8 cellular contexts compared by ENCODE assay signal in the genomic region with DNA sequence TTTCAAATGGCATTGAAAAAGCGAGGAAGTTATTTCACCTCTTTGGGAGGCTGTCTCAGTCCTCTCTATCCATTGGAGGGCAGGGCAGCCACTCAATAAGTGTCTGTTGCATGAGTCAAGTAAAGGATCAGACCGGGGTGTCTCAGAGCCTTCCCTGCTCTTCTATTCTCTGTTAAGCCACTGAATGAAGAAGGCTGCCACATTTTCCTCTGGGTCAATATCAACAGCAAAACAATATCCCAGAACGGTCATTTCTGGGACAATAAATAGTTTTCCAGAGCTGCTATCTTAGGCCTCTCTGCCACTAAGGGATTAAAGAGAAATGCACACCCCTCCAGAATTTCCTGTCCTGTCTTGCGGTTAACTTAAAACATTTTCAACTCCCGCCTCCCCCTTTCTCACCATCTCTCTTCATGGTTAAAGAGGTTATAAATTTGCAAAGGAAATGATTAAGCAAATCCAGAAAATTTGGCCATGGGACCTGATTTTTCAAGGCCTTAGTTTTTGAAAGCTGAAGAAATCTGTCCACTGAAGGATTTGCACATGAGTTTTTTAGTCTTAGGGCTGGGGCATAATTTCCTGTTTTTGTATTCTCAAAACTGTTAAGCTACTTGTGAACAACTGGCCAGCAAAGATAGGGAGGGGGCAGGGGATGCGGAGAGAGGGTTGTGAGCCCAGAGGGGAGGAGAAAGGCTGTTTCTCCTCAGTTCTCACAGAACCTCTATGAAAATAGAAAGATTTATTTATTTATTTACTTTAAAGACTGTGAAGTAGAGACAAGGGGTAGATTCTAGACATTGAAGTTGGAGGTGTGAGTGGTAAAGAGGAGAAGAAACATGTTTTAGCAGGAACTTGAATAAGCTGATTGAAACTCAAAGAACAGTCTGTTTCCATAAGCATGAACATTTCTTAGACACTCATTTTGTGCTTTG.
A peak's percentile ranks its signal among the peaks of the same experiment; 100 is the strongest.
DNase-seq lines count a peak whose midpoint lies in the region; ATAC-seq lines count a peak whose summit lies in the region.

No MANE protein-coding gene starts in this region.

- CTCF ChIA-PET in activated CD8-positive, alpha-beta T cell treated with anti-CD3 and anti-CD28 coated beads, Interleukin-2, amount 10 ng/mL, durations not matched to agents 7 days and 5 days (lab: Charles Lee) = interaction anchor here (0.8 to 8.3 kb wide), 19 partner anchors 8 to 387 kb away, joined by 3 to 80 read pairs (median 4); no protein-coding TSS in a partner anchor

- H3K9ac ChIP-seq in HUES6 (ENCODE audit: low read length) = no peak overlapping the region

- no peak for DNase-seq in Right ventricle myocardium inferior (ENCODE audit: missing footprints)
- DNase-seq in cardiac septum (ENCODE audit: low spot score) = no peak
- DNase-seq in activated CD8-positive, alpha-beta T cell treated with anti-CD3 and anti-CD28 coated beads, Interleukin-2, amount 10 ng/mL, durations not matched to agents 7 days and 5 days = peak; percentile 40
- DNase-seq in right cardiac atrium = peak; percentile 60 to 69 (median 65)
- peak in 1 of 2 donors; percentile 38 for DNase-seq in stimulated activated naive CD8-positive, alpha-beta T cell treated with anti-CD3 and anti-CD28 coated beads, Interleukin-15, amount 100 ng/mL, for 72 hours
- DNase-seq in NCI-H2029 (lab: John Stamatoyannopoulos, UW) = no peak
- no peak for DNase-seq in NCI-H446 treated with DMSO at 0.1 percent for 48 hours (lab: John Stamatoyannopoulos, UW)

- H3K36me3 ChIP-seq in HUES6 (ENCODE audit: control insufficient read depth, insufficient read depth, low read length) = no peaks in the 10 kb centered on the region

- H3K4me1 Mint-ChIP-seq in activated CD8-positive, alpha-beta T cell treated with anti-CD3 and anti-CD28 coated beads, Interleukin-2, amount 10 ng/mL, durations not matched to agents 7 days and 5 days (ENCODE audit: low read depth) = peaks cover 62% of the 10 kb centered on the region
- peaks cover 77% of the 10 kb centered on the region for H3K4me1 Mint-ChIP-seq in stimulated activated naive CD8-positive, alpha-beta T cell treated with anti-CD3 and anti-CD28 coated beads, Interleukin-15, amount 100 ng/mL, for 72 hours

- H3K9me3 ChIP-seq in HUES6 (ENCODE audit: control insufficient read depth, insufficient read depth, low read depth, low read length) (no peaks in the 10 kb centered on the region), right cardiac atrium (ENCODE audit: control insufficient read depth, low read length) (no peaks in the 10 kb centered on the region)

- H3K27ac ChIP-seq in HUES6 (ENCODE audit: low read depth, low read length) (peak overlapping the region; percentile 26; the same call in 1 of the 2 replicates), right cardiac atrium (ENCODE audit: low read length) (peak overlapping the region; percentile 79)

- H3K36me3 Mint-ChIP-seq in activated CD8-positive, alpha-beta T cell treated with anti-CD3 and anti-CD28 coated beads, Interleukin-2, amount 10 ng/mL, durations not matched to agents 7 days and 5 days (ENCODE audit: low read depth) = no peaks in the 10 kb centered on the region

- POLR2A ChIA-PET in activated CD8-positive, alpha-beta T cell treated with anti-CD3 and anti-CD28 coated beads, Interleukin-2, amount 10 ng/mL, durations not matched to agents 7 days and 5 days (lab: Charles Lee) = interaction anchor here (0.8 to 1.7 kb wide), 7 partner anchors 15 to 340 kb away, joined by 3 to 5 read pairs (median 3); no protein-coding TSS in a partner anchor

- ATAC-seq in Right ventricle myocardium inferior (peak; percentile 49), right cardiac atrium (peak; percentile 70 to 86)
- peak; percentile 61 for ATAC-seq in activated CD8-positive, alpha-beta T cell treated with anti-CD3 and anti-CD28 coated beads, Interleukin-2, amount 10 ng/mL, durations not matched to agents 7 days and 5 days
- ATAC-seq in stimulated activated naive CD8-positive, alpha-beta T cell treated with anti-CD3 and anti-CD28 coated beads, Interleukin-15, amount 100 ng/mL, for 72 hours = peak; percentile 80

- peak overlapping the region; percentile 86 for H3K27ac Mint-ChIP-seq in activated CD8-positive, alpha-beta T cell treated with anti-CD3 and anti-CD28 coated beads, Interleukin-2, amount 10 ng/mL, durations not matched to agents 7 days and 5 days
- H3K27ac Mint-ChIP-seq in stimulated activated naive CD8-positive, alpha-beta T cell treated with anti-CD3 and anti-CD28 coated beads, Interleukin-15, amount 100 ng/mL, for 72 hours = peak overlapping the region; percentile 79 to 97

- H3K4me3 Mint-ChIP-seq in activated CD8-positive, alpha-beta T cell treated with anti-CD3 and anti-CD28 coated beads, Interleukin-2, amount 10 ng/mL, durations not matched to agents 7 days and 5 days = peak overlapping the region; percentile 41
- H3K4me3 Mint-ChIP-seq in stimulated activated naive CD8-positive, alpha-beta T cell treated with anti-CD3 and anti-CD28 coated beads, Interleukin-15, amount 100 ng/mL, for 72 hours = peak overlapping the region; percentile 65 to 78

- H3K4me1 ChIP-seq in HUES6 (ENCODE audit: control insufficient read depth, insufficient read depth, low read length) (peaks cover 25% of the 10 kb centered on the region), right cardiac atrium (ENCODE audit: control insufficient read depth, insufficient read depth, low read length) (peaks cover 5% of the 10 kb centered on the region)

- H3K4me3 ChIP-seq in HUES6 (ENCODE audit: low read depth, low read length) (no peak overlapping the region), right cardiac atrium (ENCODE audit: low read length) (no peak overlapping the region)

- H3K27me3 ChIP-seq in HUES6 (ENCODE audit: control insufficient read depth, insufficient read depth, low read length) (no peaks in the 10 kb centered on the region), right cardiac atrium (ENCODE audit: control insufficient read depth, insufficient read depth) (no peaks in the 10 kb centered on the region)

- H3K27me3 Mint-ChIP-seq in activated CD8-positive, alpha-beta T cell treated with anti-CD3 and anti-CD28 coated beads, Interleukin-2, amount 10 ng/mL, durations not matched to agents 7 days and 5 days (ENCODE audit: low read depth) = no peaks in the 10 kb centered on the region
- no peaks in the 10 kb centered on the region for H3K27me3 Mint-ChIP-seq in stimulated activated naive CD8-positive, alpha-beta T cell treated with anti-CD3 and anti-CD28 coated beads, Interleukin-15, amount 100 ng/mL, for 72 hours

- H3K9me3 Mint-ChIP-seq in activated CD8-positive, alpha-beta T cell treated with anti-CD3 and anti-CD28 coated beads, Interleukin-2, amount 10 ng/mL, durations not matched to agents 7 days and 5 days (ENCODE audit: insufficient read depth) = no peaks in the 10 kb centered on the region
- H3K9me3 Mint-ChIP-seq in stimulated activated naive CD8-positive, alpha-beta T cell treated with anti-CD3 and anti-CD28 coated beads, Interleukin-15, amount 100 ng/mL, for 72 hours = no peaks in the 10 kb centered on the region

- WGBS in right cardiac atrium = 26% methylated on average over 6 of the region's 6 CpGs

- intact Hi-C loops in Right ventricle myocardium inferior (cut with DNase I) (no loop called here), cardiac septum (cut with DNase I) (no loop called here), right cardiac atrium (cut with DNase I) (no loop called here)

Comparison
In these comparisons a context has a peak if more than half of its experiments do, and no peak if none do; other contexts are left out.
1. DNase-seq: peak in activated CD8-positive, alpha-beta T cell treated with anti-CD3 and anti-CD28 coated beads, Interleukin-2, amount 10 ng/mL, durations not matched to agents 7 days and 5 days (single experiment) and right cardiac atrium (3 of 3); none in Right ventricle myocardium inferior (single experiment), cardiac septum (single experiment), NCI-H2029 (single experiment) and NCI-H446 treated with DMSO at 0.1 percent for 48 hours (single experiment).
2. Peak in every context shown above with its lines, with median percentiles within 50 percentile points of each other: ATAC-seq.